12 cellular contexts compared by ENCODE assay signal in genomic region chr3:69763976-69764851, GRCh38. TPM values are rescaled to one million over a fixed set of nuclear protein-coding genes. Genes with fewer than 3 reads are reported as not detected.
DNase-seq lines count a peak whose midpoint lies in the region; ATAC-seq, FAIRE-seq and TF ChIP-seq lines count a peak whose summit lies in the region.
"Had no signal": no experiment of that assay in that cellular context is flagged by ENCODE, and none has a peak within 500 bp of the region (broad histone marks: within the 10 kb centered on the region; RNA-seq: fewer than 3 reads in every experiment).

No MANE protein-coding gene starts in this region.

- DNase-seq in CD1c-positive myeloid dendritic cell (ENCODE audit: extremely low spot score) (peak; percentile 81), GM12878 (ENCODE audit: low read depth, low spot score) (no peak)
- DNase-seq in naive thymus-derived CD4-positive, alpha-beta T cell: no peak
- DNase-seq: CD4-positive, CD25-positive, alpha-beta regulatory T cell; natural killer cell; NK-92 treated with Interleukin-12 subunit alpha and Interleukin-12 subunit beta, amount 100 ng/mL, for 24 hours had no signal

- FAIRE-seq in GM12878 (lab: Jason Lieb, UNC): no peak

- SMC1A ChIA-PET in GM12878 (lab: Charles Lee; ENCODE audit: uncharacterized antibody, unreplicated experiment): interaction anchor here (0.8 to 1.1 kb wide), 2 partner anchors 28 to 527 kb away, joined by 3 to 5 read pairs; no protein-coding TSS in a partner anchor

- H3K4me3 Mint-ChIP-seq in naive thymus-derived CD4-positive, alpha-beta T cell: no peak overlapping the region
- H3K4me3 Mint-ChIP-seq: CD4-positive, CD25-positive, alpha-beta regulatory T cell; natural killer cell had no signal

- no peaks in the 10 kb centered on the region for H4K20me1 ChIP-seq in GM12878 (ENCODE audit: control insufficient read depth, insufficient read depth)

- CTCF ChIA-PET in GM12878 (lab: Yijun Ruan, JAX): no interaction called here
- CTCF ChIA-PET in naive thymus-derived CD4-positive, alpha-beta T cell (lab: Charles Lee): no interaction called here

- POLR2A ChIA-PET in GM12878 (lab: Charles Lee): no interaction called here
- POLR2A ChIA-PET in naive thymus-derived CD4-positive, alpha-beta T cell (lab: Charles Lee): no interaction called here

- TF ChIP-seq RAD21 in GM12878 (IDR thresholded peaks at IDR 0.05; ENCODE audit: insufficient read depth, low read depth, low read length): no peak

- no peak overlapping the region for H2AFZ ChIP-seq in GM12878 (ENCODE audit: control insufficient read depth, low read depth, low read length)

- no peaks in the 10 kb centered on the region for H3K36me3 ChIP-seq in GM12878 (ENCODE audit: control insufficient read depth in 2 of 2, insufficient read depth in 2 of 2, low read length in 1 of 2)
- no peaks in the 10 kb centered on the region for H3K36me3 ChIP-seq in naive thymus-derived CD4-positive, alpha-beta T cell (ENCODE audit: control insufficient read depth in 2 of 3, insufficient read depth in 3 of 3, low read length in 3 of 3)

- H3K36me3 Mint-ChIP-seq in naive thymus-derived CD4-positive, alpha-beta T cell: no peaks in the 10 kb centered on the region
- H3K36me3 Mint-ChIP-seq: CD4-positive, CD25-positive, alpha-beta regulatory T cell; natural killer cell had no signal

- no peak overlapping the region for H3K4me2 ChIP-seq in GM12878 (ENCODE audit: control insufficient read depth, insufficient read depth)

- H3K79me2 ChIP-seq in GM12878 (ENCODE audit: control insufficient read depth, insufficient read depth, low read length): no peaks in the 10 kb centered on the region

- no peaks in the 10 kb centered on the region for H3K4me1 ChIP-seq in GM12878 (ENCODE audit: control insufficient read depth, insufficient read depth, low read length)
- H3K4me1 ChIP-seq in naive thymus-derived CD4-positive, alpha-beta T cell (ENCODE audit: control insufficient read depth in 2 of 2, insufficient read depth in 2 of 2, low read length in 2 of 2): no peaks in the 10 kb centered on the region

- H3K4me1 Mint-ChIP-seq in naive thymus-derived CD4-positive, alpha-beta T cell: peaks cover 0 to 2% (median 0%) of the 10 kb centered on the region in 7 donors
- H3K4me1 Mint-ChIP-seq: CD4-positive, CD25-positive, alpha-beta regulatory T cell; natural killer cell had no signal

- no peak overlapping the region for H3K27ac ChIP-seq in GM12878 (ENCODE audit: control insufficient read depth, insufficient read depth)
- H3K27ac ChIP-seq in naive thymus-derived CD4-positive, alpha-beta T cell (ENCODE audit: low read depth, low read length): no peak overlapping the region
- H3K27ac ChIP-seq: epithelial cell of prostate had no signal

- 0 out of 4 replicates have a peak, but pooled peaks of 1 of the 2 experiments have one; percentile 41 for TF ChIP-seq EP300 in GM12878 (IDR thresholded peaks at IDR 0.05; ENCODE audit: borderline replicate concordance in 1 of 2, control insufficient read depth in 1 of 2, low read depth in 2 of 2, low read length in 2 of 2)

- no peak for TF ChIP-seq POLR2A in GM12878 (IDR thresholded peaks at IDR 0.05; ENCODE audit: low read depth, low read length)

- no peak overlapping the region for H3K9ac ChIP-seq in GM12878 (ENCODE audit: control insufficient read depth, insufficient read depth, low read length)

- H3K9me3 ChIP-seq in GM12878 (replicated peaks; ENCODE audit: control insufficient read depth, insufficient read depth, low read length): no peaks in the 10 kb centered on the region
- no peaks in the 10 kb centered on the region for H3K9me3 ChIP-seq in naive thymus-derived CD4-positive, alpha-beta T cell (ENCODE audit: control insufficient read depth in 2 of 3, low read length in 3 of 3)

- in situ Hi-C loops in GM12878 (cut with MboI): no loop called here

- intact Hi-C loops in GM12878 (cut with micrococcal nuclease; ENCODE audit: unreplicated experiment): no loop called here
- intact Hi-C loops in naive thymus-derived CD4-positive, alpha-beta T cell (cut with micrococcal nuclease): no loop called here

- H3K9me3 Mint-ChIP-seq in naive thymus-derived CD4-positive, alpha-beta T cell: peaks cover 0 to 5% (median 0%) of the 10 kb centered on the region in 11 donors
- H3K9me3 Mint-ChIP-seq: natural killer cell had no signal

- ATAC-seq in HG03378 (IDR thresholded peaks at IDR 0.05; ENCODE audit: unreplicated experiment): peak; percentile 69
- ATAC-seq in GM12878: peak; percentile 81
- ATAC-seq in naive thymus-derived CD4-positive, alpha-beta T cell: peak; percentile 44
- no peak for ATAC-seq in HG03045 (IDR thresholded peaks at IDR 0.05; ENCODE audit: unreplicated experiment)
- no peak for ATAC-seq in GM21825 (IDR thresholded peaks at IDR 0.05; ENCODE audit: unreplicated experiment)
- ATAC-seq in GM21390 (IDR thresholded peaks at IDR 0.05; ENCODE audit: unreplicated experiment): no peak
- ATAC-seq in GM21423 (IDR thresholded peaks at IDR 0.05; ENCODE audit: unreplicated experiment): no peak
- ATAC-seq: natural killer cell had no signal

- RAD21 ChIA-PET in GM12878 (lab: Charles Lee; ENCODE audit: unreplicated experiment): no interaction called here

- 0 out of 4 replicates have a peak, but pooled peaks cover 0 to 3% of the 10 kb centered on the region in 2 experiments for H3K27me3 ChIP-seq in GM12878 (replicated peaks in 1 of 2; ENCODE audit: control insufficient read depth in 2 of 2, insufficient read depth in 2 of 2, low read length in 1 of 2)
- H3K27me3 ChIP-seq in naive thymus-derived CD4-positive, alpha-beta T cell (ENCODE audit: control insufficient read depth in 2 of 2, insufficient read depth in 2 of 2, low read length in 2 of 2): no peaks in the 10 kb centered on the region

- no peak overlapping the region for H3K4me3 ChIP-seq in GM12878
- no peak overlapping the region for H3K4me3 ChIP-seq in naive thymus-derived CD4-positive, alpha-beta T cell (ENCODE audit: low read length)

- WGBS in GM12878 (ENCODE audit: insufficient coverage, insufficient replicate concordance, low lambda C conversion rate, missing lambda C conversion rate): 46% methylated on average over 5 of the region's 5 CpGs

- peaks cover 0 to 9% (median 5%) of the 10 kb centered on the region in 5 donors for H3K27me3 Mint-ChIP-seq in naive thymus-derived CD4-positive, alpha-beta T cell

- no peak overlapping the region for H3K27ac Mint-ChIP-seq in naive thymus-derived CD4-positive, alpha-beta T cell
- H3K27ac Mint-ChIP-seq: CD4-positive, CD25-positive, alpha-beta regulatory T cell; natural killer cell had no signal

- no TSS peak for BruUV-seq in GM12878 (replicated peaks; lab: Mats Ljungman, UMichigan)

- no peak for TF ChIP-seq CTCF in GM12878 (IDR thresholded peaks at IDR 0.05 in 2 of 3, conservative IDR thresholded peaks at IDR 0.05 in 1 of 3; ENCODE audit: control insufficient read depth in 2 of 3, extremely low read depth in 1 of 3, insufficient read depth in 1 of 3, low read depth in 3 of 3, low read length in 3 of 3)

TF ChIP-seq in GM12878, 131 proteins besides CTCF, POLR2A, EP300 and RAD21 (continues in another document):
- peak; percentile 41; the same call in 1 of the 2 replicates for TF ChIP-seq RELB (IDR thresholded peaks at IDR 0.05; ENCODE audit: low read depth)
- TF ChIP-seq IKZF2 (IDR thresholded peaks at IDR 0.05): peak; percentile 77 to 78
- TF ChIP-seq ATF7 (IDR thresholded peaks at IDR 0.05; ENCODE audit: low read depth): peak; percentile 61; the same call in 1 of the 2 replicates
- peak; percentile 35; the same call in 1 of the 2 replicates for TF ChIP-seq JUNB (IDR thresholded peaks at IDR 0.05)

RNA-seq across cellular contexts. Expression of gene MITF, which starts 24.9 kb away (rescaled TPM):
- not detected in 2 replicates for total RNA-seq in GM12878 (2013; cell fraction: nucleolus; rRNA removed)
- total RNA-seq in GM12878 (2014; rRNA removed) (under 0.01 TPM in 2 replicates), GM12878 (2014; rRNA removed; fragmentation: Illumina TruSeq; extraction: Trizol) (not detected in 2 replicates), GM12878 (2021) (not detected in 2 replicates)
- polyA plus RNA-seq in GM12878 (2011; ENCODE audit: low read depth): not detected
- polyA plus RNA-seq in GM12878 (2011; rRNA removed) (0.90 and 1.1 TPM in 2 replicates), GM12878 (2014; fragmentation: Illumina TruSeq; extraction: Trizol) (0.06 TPM in 1 of 2 replicates, not detected in the other), GM12878 (2014; fragmentation: Nextera tagmentation; extraction: Ambion mirVana) (under 1 TPM in 1 of 2 experiments, not detected in 1; 0.02 TPM), GM12878 (2014; rRNA removed) (0.04 TPM in 1 of 2 replicates, not detected in the other), GM12878 (2016; fragmentation: Nextera tagmentation; extraction: Ambion mirVana) (under 1 TPM; 0.06 to 0.07 TPM)
- 1.0 and 1.1 TPM in 2 replicates for polyA plus RNA-seq in GM12878 (2011; cell fraction: cytosol; rRNA removed)
- polyA plus RNA-seq in GM12878 (2011; cell fraction: nucleus; rRNA removed): 0.52 and 0.64 TPM in 2 replicates
- not detected in 2 replicates for polyA plus RNA-seq in GM12878 (2012)
- 1.5 and 1.6 TPM in 2 replicates for polyA minus RNA-seq in GM12878 (2011; rRNA and poly(A)+ RNA removed)
- polyA minus RNA-seq in GM12878 (2011; cell fraction: cytosol; rRNA and poly(A)+ RNA removed): 0.52 and 1.9 TPM in 2 replicates
- polyA minus RNA-seq in GM12878 (2011; cell fraction: nucleus; rRNA and poly(A)+ RNA removed): 2.5 and 3.3 TPM in 2 replicates
- 1 to 10 TPM in 2 of 5 experiments, under 1 TPM in 2, not detected in 1; 0.54 to 3.9 (median 1.2) TPM for total RNA-seq in naive thymus-derived CD4-positive, alpha-beta T cell
- polyA plus RNA-seq in naive thymus-derived CD4-positive, alpha-beta T cell: not detected
- polyA plus RNA-seq: CD4-positive, CD25-positive, alpha-beta regulatory T cell had no signal

Comparison
In these comparisons a context has a peak if more than half of its experiments do, and no peak if none do; other contexts are left out.
1. ATAC-seq: peak in HG03378 (single experiment), GM12878 (single experiment) and naive thymus-derived CD4-positive, alpha-beta T cell (single experiment); none in HG03045 (single experiment), GM21825 (single experiment), GM21390 (single experiment) and GM21423 (single experiment).